1 cellular context compared by ENCODE assay signal in genomic region chr19:55160128-55160985, GRCh38.
A peak's percentile ranks its signal among the peaks of the same experiment; 100 is the strongest.
TF ChIP-seq lines count a peak whose summit lies in the region.

No MANE protein-coding gene starts in this region.

TF ChIP-seq in K562, 482 proteins besides CTCF, POLR2A, EP300 and RAD21 (continued from another document):
- TF ChIP-seq PKNOX1 (IDR thresholded peaks at IDR 0.05) (peak; percentile 79), RBBP5 (IDR thresholded peaks at IDR 0.05; ENCODE audit: borderline replicate concordance, insufficient read depth, low read length, poor library complexity, severe bottlenecking) (no peak), JUN (IDR thresholded peaks at IDR 0.05; ENCODE audit: borderline replicate concordance, low read depth, low read length) (peak; percentile 46; the same call in 1 of the 2 replicates), JUN (CRISPR knock-in tag; IDR thresholded peaks at IDR 0.05; ENCODE audit: borderline replicate concordance) (no peak), TAF15 (IDR thresholded peaks at IDR 0.05; ENCODE audit: low read depth, low read length) (no peak), ZBTB7A (IDR thresholded peaks at IDR 0.05; ENCODE audit: borderline replicate concordance, control insufficient read depth, low read depth, low read length) (peak; percentile 59; the same call in 1 of the 2 replicates), KLF16 (IDR thresholded peaks at IDR 0.05) (peak; percentile 34; the same call in 1 of the 2 replicates), ZNF586 (CRISPR knock-in tag; conservative IDR thresholded peaks at IDR 0.05) (no peak), YY1 (IDR thresholded peaks at IDR 0.05; ENCODE audit: borderline replicate concordance in 1 of 3, control insufficient read depth in 1 of 3, extremely low read depth in 1 of 3, insufficient read depth in 3 of 3, insufficient read length in 1 of 3, insufficient replicate concordance in 2 of 3, low read depth in 1 of 3, low read length in 2 of 3) (peak in 2 of 3 experiments; percentile 35 to 73), BHLHE40 (IDR thresholded peaks at IDR 0.05; ENCODE audit: low read length) (peak; percentile 90), KDM1A (IDR thresholded peaks at IDR 0.05) (0 out of 4 replicates have a peak, but pooled peaks of 1 of the 2 experiments have one; percentile 20), GABPB1 (CRISPR knock-in tag; IDR thresholded peaks at IDR 0.05) (peak; percentile 84), TCF3 (CRISPR knock-in tag; IDR thresholded peaks at IDR 0.05) (peak; percentile 29; the same call in 1 of the 2 replicates), HNRNPLL (IDR thresholded peaks at IDR 0.05; ENCODE audit: low read depth, low read length, poor library complexity, severe bottlenecking) (peak; percentile 13), TBP (optimal IDR thresholded peaks at IDR 0.05; ENCODE audit: low read depth, low read length) (peak; percentile 30), ZNF277 (CRISPR knock-in tag; IDR thresholded peaks at IDR 0.05; ENCODE audit: borderline replicate concordance) (no peak), SRF (CRISPR knock-in tag; IDR thresholded peaks at IDR 0.05) (0 out of 4 replicates have a peak, but pooled peaks of 1 of the 2 experiments have one; percentile 61), SMAD4 (CRISPR knock-in tag; conservative IDR thresholded peaks at IDR 0.05) (peak; percentile 83), UBTF (IDR thresholded peaks at IDR 0.05; ENCODE audit: borderline replicate concordance in 1 of 2, low read depth in 2 of 2, low read length in 2 of 2) (peak in 1 of 2 experiments; percentile 60; a peak in 1 of 4 replicates), RFX5 (IDR thresholded peaks at IDR 0.05; ENCODE audit: low read depth, low read length) (no peak), ADNP (tag; IDR thresholded peaks at IDR 0.05) (no peak), NCOA6 (IDR thresholded peaks at IDR 0.05) (peak; percentile 95), NRF1 (conservative IDR thresholded peaks at IDR 0.05 in 1 of 2, IDR thresholded peaks at IDR 0.05 in 1 of 2) (0 out of 4 replicates have a peak, but pooled peaks of 1 of the 2 experiments have one; percentile 8), POLR2H (tag; IDR thresholded peaks at IDR 0.05; ENCODE audit: low read depth) (no peak), POLR3G (IDR thresholded peaks at IDR 0.05; ENCODE audit: extremely low read depth, insufficient read length, insufficient replicate concordance) (no peak), TEAD1 (CRISPR knock-in tag; IDR thresholded peaks at IDR 0.05) (0 out of 4 replicates have a peak, but pooled peaks of 1 of the 2 experiments have one; percentile 39), CC2D1A (IDR thresholded peaks at IDR 0.05) (peak; percentile 73)
- TF ChIP-seq, protein P1, sequence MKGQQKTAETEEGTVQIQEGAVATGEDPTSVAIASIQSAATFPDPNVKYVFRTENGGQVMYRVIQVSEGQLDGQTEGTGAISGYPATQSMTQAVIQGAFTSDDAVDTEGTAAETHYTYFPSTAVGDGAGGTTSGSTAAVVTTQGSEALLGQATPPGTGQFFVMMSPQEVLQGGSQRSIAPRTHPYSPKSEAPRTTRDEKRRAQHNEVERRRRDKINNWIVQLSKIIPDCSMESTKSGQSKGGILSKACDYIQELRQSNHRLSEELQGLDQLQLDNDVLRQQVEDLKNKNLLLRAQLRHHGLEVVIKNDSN (CRISPR knock-in tag; IDR thresholded peaks at IDR 0.05), result peak; percentile 60
- TF ChIP-seq, protein P2, sequence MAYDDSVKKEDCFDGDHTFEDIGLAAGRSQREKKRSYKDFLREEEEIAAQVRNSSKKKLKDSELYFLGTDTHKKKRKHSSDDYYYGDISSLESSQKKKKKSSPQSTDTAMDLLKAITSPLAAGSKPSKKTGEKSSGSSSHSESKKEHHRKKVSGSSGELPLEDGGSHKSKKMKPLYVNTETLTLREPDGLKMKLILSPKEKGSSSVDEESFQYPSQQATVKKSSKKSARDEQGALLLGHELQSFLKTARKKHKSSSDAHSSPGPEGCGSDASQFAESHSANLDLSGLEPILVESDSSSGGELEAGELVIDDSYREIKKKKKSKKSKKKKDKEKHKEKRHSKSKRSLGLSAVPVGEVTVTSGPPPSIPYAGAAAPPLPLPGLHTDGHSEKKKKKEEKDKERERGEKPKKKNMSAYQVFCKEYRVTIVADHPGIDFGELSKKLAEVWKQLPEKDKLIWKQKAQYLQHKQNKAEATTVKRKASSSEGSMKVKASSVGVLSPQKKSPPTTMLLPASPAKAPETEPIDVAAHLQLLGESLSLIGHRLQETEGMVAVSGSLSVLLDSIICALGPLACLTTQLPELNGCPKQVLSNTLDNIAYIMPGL (CRISPR knock-in tag; IDR thresholded peaks at IDR 0.05), result peak; percentile 71; the same call in 1 of the 2 replicates
- TF ChIP-seq, protein P3, sequence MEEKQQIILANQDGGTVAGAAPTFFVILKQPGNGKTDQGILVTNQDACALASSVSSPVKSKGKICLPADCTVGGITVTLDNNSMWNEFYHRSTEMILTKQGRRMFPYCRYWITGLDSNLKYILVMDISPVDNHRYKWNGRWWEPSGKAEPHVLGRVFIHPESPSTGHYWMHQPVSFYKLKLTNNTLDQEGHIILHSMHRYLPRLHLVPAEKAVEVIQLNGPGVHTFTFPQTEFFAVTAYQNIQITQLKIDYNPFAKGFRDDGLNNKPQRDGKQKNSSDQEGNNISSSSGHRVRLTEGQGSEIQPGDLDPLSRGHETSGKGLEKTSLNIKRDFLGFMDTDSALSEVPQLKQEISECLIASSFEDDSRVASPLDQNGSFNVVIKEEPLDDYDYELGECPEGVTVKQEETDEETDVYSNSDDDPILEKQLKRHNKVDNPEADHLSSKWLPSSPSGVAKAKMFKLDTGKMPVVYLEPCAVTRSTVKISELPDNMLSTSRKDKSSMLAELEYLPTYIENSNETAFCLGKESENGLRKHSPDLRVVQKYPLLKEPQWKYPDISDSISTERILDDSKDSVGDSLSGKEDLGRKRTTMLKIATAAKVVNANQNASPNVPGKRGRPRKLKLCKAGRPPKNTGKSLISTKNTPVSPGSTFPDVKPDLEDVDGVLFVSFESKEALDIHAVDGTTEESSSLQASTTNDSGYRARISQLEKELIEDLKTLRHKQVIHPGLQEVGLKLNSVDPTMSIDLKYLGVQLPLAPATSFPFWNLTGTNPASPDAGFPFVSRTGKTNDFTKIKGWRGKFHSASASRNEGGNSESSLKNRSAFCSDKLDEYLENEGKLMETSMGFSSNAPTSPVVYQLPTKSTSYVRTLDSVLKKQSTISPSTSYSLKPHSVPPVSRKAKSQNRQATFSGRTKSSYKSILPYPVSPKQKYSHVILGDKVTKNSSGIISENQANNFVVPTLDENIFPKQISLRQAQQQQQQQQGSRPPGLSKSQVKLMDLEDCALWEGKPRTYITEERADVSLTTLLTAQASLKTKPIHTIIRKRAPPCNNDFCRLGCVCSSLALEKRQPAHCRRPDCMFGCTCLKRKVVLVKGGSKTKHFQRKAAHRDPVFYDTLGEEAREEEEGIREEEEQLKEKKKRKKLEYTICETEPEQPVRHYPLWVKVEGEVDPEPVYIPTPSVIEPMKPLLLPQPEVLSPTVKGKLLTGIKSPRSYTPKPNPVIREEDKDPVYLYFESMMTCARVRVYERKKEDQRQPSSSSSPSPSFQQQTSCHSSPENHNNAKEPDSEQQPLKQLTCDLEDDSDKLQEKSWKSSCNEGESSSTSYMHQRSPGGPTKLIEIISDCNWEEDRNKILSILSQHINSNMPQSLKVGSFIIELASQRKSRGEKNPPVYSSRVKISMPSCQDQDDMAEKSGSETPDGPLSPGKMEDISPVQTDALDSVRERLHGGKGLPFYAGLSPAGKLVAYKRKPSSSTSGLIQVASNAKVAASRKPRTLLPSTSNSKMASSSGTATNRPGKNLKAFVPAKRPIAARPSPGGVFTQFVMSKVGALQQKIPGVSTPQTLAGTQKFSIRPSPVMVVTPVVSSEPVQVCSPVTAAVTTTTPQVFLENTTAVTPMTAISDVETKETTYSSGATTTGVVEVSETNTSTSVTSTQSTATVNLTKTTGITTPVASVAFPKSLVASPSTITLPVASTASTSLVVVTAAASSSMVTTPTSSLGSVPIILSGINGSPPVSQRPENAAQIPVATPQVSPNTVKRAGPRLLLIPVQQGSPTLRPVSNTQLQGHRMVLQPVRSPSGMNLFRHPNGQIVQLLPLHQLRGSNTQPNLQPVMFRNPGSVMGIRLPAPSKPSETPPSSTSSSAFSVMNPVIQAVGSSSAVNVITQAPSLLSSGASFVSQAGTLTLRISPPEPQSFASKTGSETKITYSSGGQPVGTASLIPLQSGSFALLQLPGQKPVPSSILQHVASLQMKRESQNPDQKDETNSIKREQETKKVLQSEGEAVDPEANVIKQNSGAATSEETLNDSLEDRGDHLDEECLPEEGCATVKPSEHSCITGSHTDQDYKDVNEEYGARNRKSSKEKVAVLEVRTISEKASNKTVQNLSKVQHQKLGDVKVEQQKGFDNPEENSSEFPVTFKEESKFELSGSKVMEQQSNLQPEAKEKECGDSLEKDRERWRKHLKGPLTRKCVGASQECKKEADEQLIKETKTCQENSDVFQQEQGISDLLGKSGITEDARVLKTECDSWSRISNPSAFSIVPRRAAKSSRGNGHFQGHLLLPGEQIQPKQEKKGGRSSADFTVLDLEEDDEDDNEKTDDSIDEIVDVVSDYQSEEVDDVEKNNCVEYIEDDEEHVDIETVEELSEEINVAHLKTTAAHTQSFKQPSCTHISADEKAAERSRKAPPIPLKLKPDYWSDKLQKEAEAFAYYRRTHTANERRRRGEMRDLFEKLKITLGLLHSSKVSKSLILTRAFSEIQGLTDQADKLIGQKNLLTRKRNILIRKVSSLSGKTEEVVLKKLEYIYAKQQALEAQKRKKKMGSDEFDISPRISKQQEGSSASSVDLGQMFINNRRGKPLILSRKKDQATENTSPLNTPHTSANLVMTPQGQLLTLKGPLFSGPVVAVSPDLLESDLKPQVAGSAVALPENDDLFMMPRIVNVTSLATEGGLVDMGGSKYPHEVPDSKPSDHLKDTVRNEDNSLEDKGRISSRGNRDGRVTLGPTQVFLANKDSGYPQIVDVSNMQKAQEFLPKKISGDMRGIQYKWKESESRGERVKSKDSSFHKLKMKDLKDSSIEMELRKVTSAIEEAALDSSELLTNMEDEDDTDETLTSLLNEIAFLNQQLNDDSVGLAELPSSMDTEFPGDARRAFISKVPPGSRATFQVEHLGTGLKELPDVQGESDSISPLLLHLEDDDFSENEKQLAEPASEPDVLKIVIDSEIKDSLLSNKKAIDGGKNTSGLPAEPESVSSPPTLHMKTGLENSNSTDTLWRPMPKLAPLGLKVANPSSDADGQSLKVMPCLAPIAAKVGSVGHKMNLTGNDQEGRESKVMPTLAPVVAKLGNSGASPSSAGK (IDR thresholded peaks at IDR 0.05), result peak; percentile 50; the same call in 1 of the 2 replicates
- TF ChIP-seq, protein P4, sequence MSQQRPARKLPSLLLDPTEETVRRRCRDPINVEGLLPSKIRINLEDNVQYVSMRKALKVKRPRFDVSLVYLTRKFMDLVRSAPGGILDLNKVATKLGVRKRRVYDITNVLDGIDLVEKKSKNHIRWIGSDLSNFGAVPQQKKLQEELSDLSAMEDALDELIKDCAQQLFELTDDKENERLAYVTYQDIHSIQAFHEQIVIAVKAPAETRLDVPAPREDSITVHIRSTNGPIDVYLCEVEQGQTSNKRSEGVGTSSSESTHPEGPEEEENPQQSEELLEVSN (IDR thresholded peaks at IDR 0.05; ENCODE audit: borderline replicate concordance in 1 of 2, extremely low read depth in 1 of 2, insufficient read depth in 1 of 2, insufficient read length in 1 of 2, low read depth in 1 of 2, low read length in 1 of 2, poor library complexity in 1 of 2, severe bottlenecking in 1 of 2), result peak; percentile 66 to 76
